1 cellular context compared by ENCODE assay signal in genomic region chr7:100799037-100799896, GRCh38.
TF ChIP-seq lines count a peak whose summit lies in the region.

No MANE protein-coding gene starts in this region.

TF ChIP-seq in GM12878, 131 proteins besides CTCF, POLR2A, EP300 and RAD21:
- TF ChIP-seq USF1 (IDR thresholded peaks at IDR 0.05; ENCODE audit: borderline replicate concordance, extremely low read length, insufficient read depth, low read depth, low read length) (no peak), SMC3 (IDR thresholded peaks at IDR 0.05; ENCODE audit: borderline replicate concordance, low read length) (peak; percentile 81), NFXL1 (IDR thresholded peaks at IDR 0.05; ENCODE audit: borderline replicate concordance) (peak; percentile 92), YY1 (IDR thresholded peaks at IDR 0.05; ENCODE audit: low read depth, low read length) (0 out of 2 replicates have a peak, but pooled peaks have one; percentile 50)
TF ChIP-seq in GM12878: peak in this region for 3.
